In genomic region chr11:14320020-14320419, GRCh38 we compare ENCODE assay signal across 8 cellular contexts. TPM values are rescaled to one million over a fixed set of nuclear protein-coding genes. Genes with fewer than 3 reads are reported as not detected.
A peak's percentile ranks its signal among the peaks of the same experiment; 100 is the strongest.
DNase-seq lines count a peak whose midpoint lies in the region; ATAC-seq and TF ChIP-seq lines count a peak whose summit lies in the region.
"Had no signal": no experiment of that assay in that cellular context is flagged by ENCODE, and none has a peak within 500 bp of the region (broad histone marks: within the 10 kb centered on the region; RNA-seq: fewer than 3 reads in every experiment).

No MANE protein-coding gene starts in this region.

- peaks cover 11% of the 10 kb centered on the region for H3K4me1 ChIP-seq in neural progenitor cell
- peaks cover 4 to 22% of the 10 kb centered on the region in 2 donors for H3K4me1 ChIP-seq in ascending aorta

- POLR2A ChIA-PET in WTC11 (lab: Charles Lee): no interaction called here

- peaks cover 98% of the 10 kb centered on the region for H3K79me2 ChIP-seq in neural progenitor cell (ENCODE audit: low read depth)

- no peak overlapping the region for H3K4me2 ChIP-seq in neural progenitor cell

- peaks cover 83% of the 10 kb centered on the region for H3K4me1 Mint-ChIP-seq in WTC11
- peaks cover 11% of the 10 kb centered on the region for H3K4me1 Mint-ChIP-seq in neural progenitor cell

- H3K4me3 Mint-ChIP-seq in WTC11 (no peak overlapping the region), neural progenitor cell (no peak overlapping the region)

- H3K27ac ChIP-seq in neural progenitor cell (peak overlapping the region; percentile 12), ascending aorta (no peak overlapping the region)
- H3K27ac ChIP-seq: right lobe of liver had no signal

- intact Hi-C loops in ascending aorta (cut with DNase I): no loop called here

- H3K9ac ChIP-seq in neural progenitor cell: no peak overlapping the region

- TF ChIP-seq CTCF in WTC11 (IDR thresholded peaks at IDR 0.05) (no peak), neural progenitor cell (IDR thresholded peaks at IDR 0.05) (no peak), ascending aorta (IDR thresholded peaks at IDR 0.05) (no peak)

- DNase-seq in WTC11 (ENCODE audit: low spot score): no peak
- no peak for DNase-seq in neural progenitor cell (ENCODE audit: low spot score)
- no peak for DNase-seq in superior temporal gyrus (ENCODE audit: extremely low spot score)
- DNase-seq in NCI-H1105 treated with DMSO at 0.1 percent for 48 hours (lab: John Stamatoyannopoulos, UW): no peak
- DNase-seq in ascending aorta (ENCODE audit: low spot score in 2 of 2): no peak
- DNase-seq: right lobe of liver had no signal

- no peaks in the 10 kb centered on the region for H3K36me3 ChIP-seq in neural progenitor cell
- no peaks in the 10 kb centered on the region for H3K36me3 ChIP-seq in ascending aorta
- H3K36me3 ChIP-seq: right lobe of liver had no signal

- H3K9me3 Mint-ChIP-seq in WTC11: peaks cover 3% of the 10 kb centered on the region; the same call in 1 of the 2 replicates
- H3K9me3 Mint-ChIP-seq in neural progenitor cell: no peaks in the 10 kb centered on the region

- no peak overlapping the region for H2AFZ ChIP-seq in neural progenitor cell (replicated peaks)

- H3K27me3 ChIP-seq in neural progenitor cell (no peaks in the 10 kb centered on the region), ascending aorta (no peaks in the 10 kb centered on the region)
- H3K27me3 ChIP-seq: right lobe of liver had no signal

- CTCF ChIA-PET in WTC11 (lab: Charles Lee): interaction anchor here (1.5 to 3.7 kb wide), 3 partner anchors 11 to 19 kb away, joined by 4 to 19 read pairs (median 11); no protein-coding TSS in a partner anchor

- H3K36me3 Mint-ChIP-seq in WTC11: peaks cover 3% of the 10 kb centered on the region; the same call in 1 of the 2 replicates
- peaks cover 2% of the 10 kb centered on the region for H3K36me3 Mint-ChIP-seq in neural progenitor cell

- H3K4me3 ChIP-seq in neural progenitor cell (no peak overlapping the region), ascending aorta (no peak overlapping the region)
- H3K4me3 ChIP-seq: right lobe of liver had no signal

- no peaks in the 10 kb centered on the region for H3K27me3 Mint-ChIP-seq in WTC11 (ENCODE audit: low read depth)
- no peaks in the 10 kb centered on the region for H3K27me3 Mint-ChIP-seq in neural progenitor cell (ENCODE audit: insufficient read depth, low read depth)

- H3K27ac Mint-ChIP-seq in WTC11 (peak overlapping the region; percentile 90), neural progenitor cell (no peak overlapping the region)

- H3F3A ChIP-seq in neural progenitor cell (ENCODE audit: low read depth): no peaks in the 10 kb centered on the region

- H4K20me1 ChIP-seq in neural progenitor cell (ENCODE audit: low read depth): peaks cover 28% of the 10 kb centered on the region

- peak; percentile 53 for ATAC-seq in GM18868 (IDR thresholded peaks at IDR 0.05; ENCODE audit: unreplicated experiment)
- ATAC-seq in HG02610 (IDR thresholded peaks at IDR 0.05; ENCODE audit: unreplicated experiment): peak; percentile 45
- ATAC-seq in WTC11: no peak

- no peaks in the 10 kb centered on the region for H3K9me3 ChIP-seq in neural progenitor cell (ENCODE audit: low read depth)
- no peaks in the 10 kb centered on the region for H3K9me3 ChIP-seq in ascending aorta
- H3K9me3 ChIP-seq: right lobe of liver had no signal

TF ChIP-seq in WTC11, 78 proteins besides CTCF, POLR2A, EP300 and RAD21 (continues in another document):
- TF ChIP-seq PRDM15 (CRISPR knock-in tag; IDR thresholded peaks at IDR 0.05) (no peak), USF1 (CRISPR knock-in tag; IDR thresholded peaks at IDR 0.05) (no peak), ELF4 (CRISPR knock-in tag; IDR thresholded peaks at IDR 0.05; ENCODE audit: low read depth) (no peak), CREM (CRISPR knock-in tag; IDR thresholded peaks at IDR 0.05) (no peak), FOXP4 (CRISPR knock-in tag; IDR thresholded peaks at IDR 0.05) (no peak), TEAD1 (CRISPR knock-in tag; IDR thresholded peaks at IDR 0.05) (no peak), ZBTB43 (CRISPR knock-in tag; IDR thresholded peaks at IDR 0.05) (no peak), EMX1 (CRISPR knock-in tag; IDR thresholded peaks at IDR 0.05) (no peak), ATF3 (CRISPR knock-in tag; conservative IDR thresholded peaks at IDR 0.05) (no peak), ZNF232 (CRISPR knock-in tag; IDR thresholded peaks at IDR 0.05) (no peak), ZNF416 (CRISPR knock-in tag; IDR thresholded peaks at IDR 0.05) (no peak), TP53 (CRISPR knock-in tag; IDR thresholded peaks at IDR 0.05) (no peak), OVOL2 (CRISPR knock-in tag; IDR thresholded peaks at IDR 0.05; ENCODE audit: borderline replicate concordance) (no peak), ZNF512 (CRISPR knock-in tag; IDR thresholded peaks at IDR 0.05; ENCODE audit: borderline replicate concordance) (no peak)

RNA-seq across cellular contexts. Expression of gene RRAS2, which starts 39.0 kb away (rescaled TPM):
- total RNA-seq in WTC11 (2021) (161 to 164 TPM (median 164 TPM) in 3 replicates), neural progenitor cell (ENCODE audit: low replicate concordance) (87.4 and 129 TPM in 2 replicates), ascending aorta (28.1 TPM)
